Comparison of ENCODE assay signal across 1 cellular context in genomic region chr19:5891938-5892771, GRCh38.
TF ChIP-seq lines count a peak whose summit lies in the region.

No MANE protein-coding gene starts in this region.

TF ChIP-seq in GM12878, 131 proteins besides CTCF, POLR2A, EP300 and RAD21:
- TF ChIP-seq POLR2AphosphoS2 (IDR thresholded peaks at IDR 0.05; ENCODE audit: low read depth, low read length) (0 out of 2 replicates have a peak, but pooled peaks have one; percentile 38), EZH2 (IDR thresholded peaks at IDR 0.05; ENCODE audit: borderline replicate concordance, control insufficient read depth, low read depth, low read length) (no peak), GABPA (IDR thresholded peaks at IDR 0.05; ENCODE audit: low read depth) (no peak), SMC3 (IDR thresholded peaks at IDR 0.05; ENCODE audit: borderline replicate concordance, low read length) (peak; percentile 27; the same call in 1 of the 2 replicates), BCL3 (IDR thresholded peaks at IDR 0.05; ENCODE audit: borderline replicate concordance, insufficient read depth, low read depth, low read length, poor library complexity, severe bottlenecking) (peak; percentile 17), ELK1 (IDR thresholded peaks at IDR 0.05; ENCODE audit: low read depth, low read length) (no peak)
